1 cellular context compared by ENCODE assay signal in genomic region chr15:90470453-90470852, GRCh38.
TF ChIP-seq lines count a peak whose summit lies in the region.

No MANE protein-coding gene starts in this region.

TF ChIP-seq in HEK293T, 16 proteins besides CTCF, POLR2A, EP300 and RAD21:
- no peak for TF ChIP-seq LEF1 (IDR thresholded peaks at IDR 0.05; ENCODE audit: borderline replicate concordance)
- TF ChIP-seq SP1 (IDR thresholded peaks at IDR 0.05) = no peak
- TF ChIP-seq SUZ12 (IDR thresholded peaks at IDR 0.05) = no peak
- no peak for TF ChIP-seq BHLHE40 (IDR thresholded peaks at IDR 0.05; ENCODE audit: borderline replicate concordance)
- no peak for TF ChIP-seq PKNOX1 (IDR thresholded peaks at IDR 0.05)
- TF ChIP-seq HDGF (IDR thresholded peaks at IDR 0.05; ENCODE audit: borderline replicate concordance) = no peak
- no peak for TF ChIP-seq FOXM1 (IDR thresholded peaks at IDR 0.05; ENCODE audit: borderline replicate concordance)
- TF ChIP-seq ZNF384 (IDR thresholded peaks at IDR 0.05) = no peak
- TF ChIP-seq FOXK2 (IDR thresholded peaks at IDR 0.05) = no peak
- no peak for TF ChIP-seq CTBP1 (IDR thresholded peaks at IDR 0.05; ENCODE audit: borderline replicate concordance)
- no peak for TF ChIP-seq NFRKB (IDR thresholded peaks at IDR 0.05)
- TF ChIP-seq ARNT (IDR thresholded peaks at IDR 0.05) = no peak
